8 cellular contexts compared by ENCODE assay signal in genomic region chr18:31942999-31943894, GRCh38. TPM values are rescaled to one million over a fixed set of nuclear protein-coding genes. Genes with fewer than 3 reads are reported as not detected.
A peak's percentile ranks its signal among the peaks of the same experiment; 100 is the strongest.
DNase-seq lines count a peak whose midpoint lies in the region; ATAC-seq, FAIRE-seq and TF ChIP-seq lines count a peak whose summit lies in the region.

A gene with protein sequence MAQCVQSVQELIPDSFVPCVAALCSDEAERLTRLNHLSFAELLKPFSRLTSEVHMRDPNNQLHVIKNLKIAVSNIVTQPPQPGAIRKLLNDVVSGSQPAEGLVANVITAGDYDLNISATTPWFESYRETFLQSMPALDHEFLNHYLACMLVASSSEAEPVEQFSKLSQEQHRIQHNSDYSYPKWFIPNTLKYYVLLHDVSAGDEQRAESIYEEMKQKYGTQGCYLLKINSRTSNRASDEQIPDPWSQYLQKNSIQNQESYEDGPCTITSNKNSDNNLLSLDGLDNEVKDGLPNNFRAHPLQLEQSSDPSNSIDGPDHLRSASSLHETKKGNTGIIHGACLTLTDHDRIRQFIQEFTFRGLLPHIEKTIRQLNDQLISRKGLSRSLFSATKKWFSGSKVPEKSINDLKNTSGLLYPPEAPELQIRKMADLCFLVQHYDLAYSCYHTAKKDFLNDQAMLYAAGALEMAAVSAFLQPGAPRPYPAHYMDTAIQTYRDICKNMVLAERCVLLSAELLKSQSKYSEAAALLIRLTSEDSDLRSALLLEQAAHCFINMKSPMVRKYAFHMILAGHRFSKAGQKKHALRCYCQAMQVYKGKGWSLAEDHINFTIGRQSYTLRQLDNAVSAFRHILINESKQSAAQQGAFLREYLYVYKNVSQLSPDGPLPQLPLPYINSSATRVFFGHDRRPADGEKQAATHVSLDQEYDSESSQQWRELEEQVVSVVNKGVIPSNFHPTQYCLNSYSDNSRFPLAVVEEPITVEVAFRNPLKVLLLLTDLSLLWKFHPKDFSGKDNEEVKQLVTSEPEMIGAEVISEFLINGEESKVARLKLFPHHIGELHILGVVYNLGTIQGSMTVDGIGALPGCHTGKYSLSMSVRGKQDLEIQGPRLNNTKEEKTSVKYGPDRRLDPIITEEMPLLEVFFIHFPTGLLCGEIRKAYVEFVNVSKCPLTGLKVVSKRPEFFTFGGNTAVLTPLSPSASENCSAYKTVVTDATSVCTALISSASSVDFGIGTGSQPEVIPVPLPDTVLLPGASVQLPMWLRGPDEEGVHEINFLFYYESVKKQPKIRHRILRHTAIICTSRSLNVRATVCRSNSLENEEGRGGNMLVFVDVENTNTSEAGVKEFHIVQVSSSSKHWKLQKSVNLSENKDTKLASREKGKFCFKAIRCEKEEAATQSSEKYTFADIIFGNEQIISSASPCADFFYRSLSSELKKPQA (N-terminal part only) (minus strand): TSS chr18:31943128. CDS start chr18:31942764, 364 bp downstream.

- ATAC-seq in HG03457 (IDR thresholded peaks at IDR 0.05; ENCODE audit: unreplicated experiment) = peak; percentile 85
- ATAC-seq in left colon = peak; percentile 90

- DNase-seq in GM19239 (ENCODE audit: insufficient read length, low spot score) (peak; percentile 91), NCI-H524 treated with DMSO at 0.1 percent for 48 hours (lab: John Stamatoyannopoulos, UW) (peak; percentile 95), colonic mucosa (peak; percentile 100), left colon (peak; percentile 98 to 99)
- peak; percentile 92 for DNase-seq in activated CD4-positive, alpha-beta T cell treated with anti-CD3 and anti-CD28 coated beads for 48 hours
- DNase-seq in stimulated activated CD4-positive, alpha-beta T cell treated with anti-CD3 and anti-CD28 coated beads, Interleukin-1b, Interleukin-23, amount 100 ng/mL, for 48 hours = peak; percentile 90

- no peak for TF ChIP-seq CTCF in colonic mucosa (IDR thresholded peaks at IDR 0.05)

- H3K9ac ChIP-seq in BLaER1 (peak within 1 kb of the TSS; percentile 93), colonic mucosa (ENCODE audit: low read depth in 2 of 2, low read length in 2 of 2) (peak within 1 kb of the TSS; percentile 89 to 91)

- H3K9me3 ChIP-seq in BLaER1 (no peaks in the 10 kb centered on the region), colonic mucosa (no peaks in the 10 kb centered on the region)

- FAIRE-seq in GM19239 (lab: Jason Lieb, UNC) = peak; percentile 90

- H3K36me3 ChIP-seq in BLaER1 = peaks cover 12% of the 10 kb centered on the region; the same call in 1 of the 2 replicates
- no peaks in the 10 kb centered on the region for H3K36me3 ChIP-seq in colonic mucosa

- peak within 1 kb of the TSS; percentile 98 for H3K27ac ChIP-seq in BLaER1
- peak within 1 kb of the TSS; percentile 92 for H3K27ac ChIP-seq in colonic mucosa

- peaks cover 34% of the 10 kb centered on the region for H4K20me1 ChIP-seq in BLaER1

- no peaks in the 10 kb centered on the region for H3K27me3 ChIP-seq in BLaER1
- H3K27me3 ChIP-seq in colonic mucosa = no peaks in the 10 kb centered on the region

- H3K4me1 ChIP-seq in BLaER1 = peaks cover 51% of the 10 kb centered on the region
- H3K4me1 ChIP-seq in colonic mucosa = peaks cover 9% of the 10 kb centered on the region

- intact Hi-C loops in colonic mucosa (cut with DNase I) = loop anchor here (10.0 kb wide), 1 partner anchor 152 kb away; the partner anchor contains the start of gene RNF138
- intact Hi-C loops in left colon (cut with DNase I, micrococcal nuclease) = loop anchor here in 1 of 2 donors (10.0 kb wide), 1 partner anchor 152 kb away; the partner anchor contains the start of gene RNF138

- peak within 1 kb of the TSS; percentile 92 for H3K4me2 ChIP-seq in BLaER1

- H3K4me3 ChIP-seq in BLaER1 (peak within 1 kb of the TSS; percentile 81), colonic mucosa (peak within 1 kb of the TSS; percentile 80)

RNA-seq across cellular contexts. Expression of the gene that starts here (rescaled TPM):
- total RNA-seq in colonic mucosa (10 to 100 TPM; 43.1 to 49.2 TPM), left colon (10 to 100 TPM; 47.1 to 48.1 TPM)

Comparison
In these comparisons a context has a peak if more than half of its experiments do, and no peak if none do; other contexts are left out.
1. Peak in every context shown above with its lines: DNase-seq, ATAC-seq, H3K4me3 ChIP-seq and H3K27ac ChIP-seq.